In the genomic region with DNA sequence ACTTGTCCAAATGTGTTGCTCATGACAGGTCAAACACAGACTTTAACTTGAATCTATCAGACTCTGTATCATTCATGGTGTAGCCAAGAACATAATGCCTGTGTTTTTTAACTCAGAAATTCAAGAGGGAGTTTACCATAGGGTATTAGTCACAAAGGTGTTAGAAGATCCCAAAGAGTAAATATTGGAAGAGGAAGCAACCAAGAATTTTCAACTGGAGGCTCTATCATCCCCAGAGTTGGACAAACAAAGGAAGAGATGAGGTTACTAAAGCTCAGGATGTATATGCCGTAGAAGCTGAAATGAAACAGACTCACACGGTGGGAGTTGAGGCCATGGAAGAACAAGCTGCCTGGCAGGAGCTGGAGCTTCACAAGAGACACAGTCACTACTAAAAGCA, we compare ENCODE assay signal across 10 cellular contexts.
"Had no signal": no experiment of that assay in that cellular context is flagged by ENCODE, and none has a peak within 500 bp of the region (broad histone marks: within the 10 kb centered on the region; RNA-seq: fewer than 3 reads in every experiment).

No MANE protein-coding gene starts in this region.

- H3K36me3 ChIP-seq: HAP-1 had no signal

- H3K9me3 ChIP-seq: HAP-1 had no signal

- H3K27ac Mint-ChIP-seq: HFFc6, IgD-negative memory B cell had no signal

- H2AFZ ChIP-seq: GM23248 had no signal

- DNase-seq: GM23248, GOT3, H7, HFFc6, KBM-7 had no signal

- H3K4me3 Mint-ChIP-seq: HFFc6, IgD-negative memory B cell had no signal

- H3K27ac ChIP-seq: GM23248, HL-60 had no signal

- FAIRE-seq: HepG2 had no signal

- ATAC-seq: HCT116, HepG2 had no signal

- H3K4me3 ChIP-seq: GM23248, HAP-1 had no signal

- H3K4me1 Mint-ChIP-seq: IgD-negative memory B cell had no signal

- H3K4me1 ChIP-seq: HAP-1 had no signal

- H3K9ac ChIP-seq: GM23248 had no signal

- H3K36me3 Mint-ChIP-seq: IgD-negative memory B cell had no signal
